In genomic region chr5:177325868-177326381, GRCh38 we compare ENCODE assay signal across 12 cellular contexts. TPM values are rescaled to one million over a fixed set of nuclear protein-coding genes. Genes with fewer than 3 reads are reported as not detected.
DNase-seq lines count a peak whose midpoint lies in the region; ATAC-seq, FAIRE-seq and TF ChIP-seq lines count a peak whose summit lies in the region.
"Had no signal": no experiment of that assay in that cellular context is flagged by ENCODE, and none has a peak within 500 bp of the region (broad histone marks: within the 10 kb centered on the region; RNA-seq: fewer than 3 reads in every experiment).

No MANE protein-coding gene starts in this region.

- H3K36me3 Mint-ChIP-seq in astrocyte (ENCODE audit: low read depth, unreplicated experiment) (peaks cover 15% of the 10 kb centered on the region), mesothelial cell of epicardium (peaks cover 11% of the 10 kb centered on the region)

- H3K4me3 Mint-ChIP-seq in astrocyte (ENCODE audit: unreplicated experiment): peak overlapping the region; percentile 4
- H3K4me3 Mint-ChIP-seq in mesothelial cell of epicardium: no peak overlapping the region

- H2AFZ ChIP-seq in GM23248: no peak overlapping the region
- H2AFZ ChIP-seq in astrocyte (ENCODE audit: low read depth, low read length): no peak overlapping the region
- H2AFZ ChIP-seq: parathyroid adenoma had no signal

- peaks cover 21% of the 10 kb centered on the region for H3K4me1 ChIP-seq in GM23248 (ENCODE audit: insufficient read depth)
- peaks cover 21% of the 10 kb centered on the region for H3K4me1 ChIP-seq in astrocyte (ENCODE audit: insufficient read depth, low read length)
- H3K4me1 ChIP-seq in mesodermal cell (ENCODE audit: control insufficient read depth, insufficient read depth, low read length, poor library complexity, severe bottlenecking): peaks cover 10% of the 10 kb centered on the region
- H3K4me1 ChIP-seq: parathyroid adenoma had no signal

- FAIRE-seq in astrocyte (lab: Jason Lieb, UNC) (no peak), GM19239 (lab: Jason Lieb, UNC) (no peak)

- no peaks in the 10 kb centered on the region for H3K9me2 ChIP-seq in GM23248 (ENCODE audit: insufficient read depth)

- peak overlapping the region; percentile 76 for H3K27ac Mint-ChIP-seq in astrocyte (ENCODE audit: unreplicated experiment)
- no peak overlapping the region for H3K27ac Mint-ChIP-seq in mesothelial cell of epicardium

- ATAC-seq in GM18868 (IDR thresholded peaks at IDR 0.05; ENCODE audit: unreplicated experiment): no peak

- H3F3A ChIP-seq in GM23248 (ENCODE audit: insufficient read depth): peaks cover 17% of the 10 kb centered on the region; the same call in 1 of the 2 replicates

- TF ChIP-seq CTCF in astrocyte (IDR thresholded peaks at IDR 0.05; ENCODE audit: insufficient read depth, low read depth, low read length): no peak
- no peak for TF ChIP-seq CTCF in mesothelial cell of epicardium (IDR thresholded peaks at IDR 0.05; ENCODE audit: unreplicated experiment)

- peaks cover 17% of the 10 kb centered on the region for H3K4me1 Mint-ChIP-seq in astrocyte (ENCODE audit: low read depth, unreplicated experiment)
- no peaks in the 10 kb centered on the region for H3K4me1 Mint-ChIP-seq in mesothelial cell of epicardium

- H3K9me3 ChIP-seq in GM23248 (ENCODE audit: low read depth) (no peaks in the 10 kb centered on the region), astrocyte (ENCODE audit: insufficient read depth, low read depth, low read length) (no peaks in the 10 kb centered on the region), mesodermal cell (ENCODE audit: control insufficient read depth, low read length) (no peaks in the 10 kb centered on the region)

- H4K20me1 ChIP-seq in GM23248 (ENCODE audit: insufficient read depth) (no peaks in the 10 kb centered on the region), astrocyte (ENCODE audit: insufficient read depth, low read length) (peaks cover 23% of the 10 kb centered on the region)

- H3K9ac ChIP-seq in GM23248: 0 out of 2 replicates have a peak overlapping the region, but pooled peaks have one; percentile 2
- H3K9ac ChIP-seq in astrocyte (ENCODE audit: low read length): no peak overlapping the region
- H3K9ac ChIP-seq: parathyroid adenoma had no signal

- H3K9me3 Mint-ChIP-seq in astrocyte (ENCODE audit: unreplicated experiment) (no peaks in the 10 kb centered on the region), mesothelial cell of epicardium (no peaks in the 10 kb centered on the region)

- WGBS in GM23248 (ENCODE audit: low coverage in 1 of 2, low lambda C conversion rate in 2 of 2, missing lambda C conversion rate in 2 of 2), 2 experiments: 4 to 5% methylated on average over 1 of the region's 1 CpG
- WGBS in mesodermal cell (ENCODE audit: insufficient coverage in 2 of 2), 2 experiments: 44 to 50% methylated on average over 1 of the region's 1 CpG

- H3K4me2 ChIP-seq in GM23248 (ENCODE audit: unreplicated experiment): peak overlapping the region; percentile 11
- H3K4me2 ChIP-seq in astrocyte (ENCODE audit: low read length): peak overlapping the region; percentile 35

- 0 out of 2 replicates have a peak overlapping the region, but pooled peaks have one; percentile 1 for H3K27ac ChIP-seq in GM23248
- H3K27ac ChIP-seq in astrocyte (ENCODE audit: low read depth, low read length): no peak overlapping the region
- peak overlapping the region; percentile 64 for H3K27ac ChIP-seq in mesodermal cell (ENCODE audit: low read depth, low read length, severe bottlenecking)
- H3K27ac ChIP-seq: parathyroid adenoma had no signal

- H3K36me3 ChIP-seq in GM23248 (ENCODE audit: low read depth) (no peaks in the 10 kb centered on the region; the same call in 1 of the 2 replicates), astrocyte (ENCODE audit: insufficient read depth, low read length) (peaks cover 1% of the 10 kb centered on the region), mesodermal cell (ENCODE audit: control insufficient read depth, insufficient read depth, low read length) (peaks cover 33% of the 10 kb centered on the region)

- in situ Hi-C loops in GM23248 (cut with MboI): no loop called here

- H3K79me2 ChIP-seq in GM23248 (ENCODE audit: insufficient read depth) (no peaks in the 10 kb centered on the region; the same call in 1 of the 2 replicates), astrocyte (ENCODE audit: insufficient read depth, low read length) (no peaks in the 10 kb centered on the region)

- H3K27me3 ChIP-seq in GM23248 (replicated peaks; ENCODE audit: insufficient read depth) (no peaks in the 10 kb centered on the region), astrocyte (ENCODE audit: insufficient read depth, low read length) (no peaks in the 10 kb centered on the region)

- DNase-seq in GM23248 (peak; percentile 23), astrocyte (ENCODE audit: low read depth) (no peak), GM19239 (ENCODE audit: insufficient read length, low spot score) (no peak), mesothelial cell of epicardium (ENCODE audit: low spot score in 2 of 2, unreplicated experiment in 2 of 2) (no peak)
- DNase-seq: activated CD4-positive, alpha-beta T cell treated with anti-CD3 and anti-CD28 coated beads, Interleukin-2, amount 50 U/mL, for 1 hour; activated gamma-delta T cell treated with Interleukin-2 at 50 U/mL for 16 hours; cerebellar nuclear complex; GDM1; kidney glomerular epithelial cell had no signal

- no peaks in the 10 kb centered on the region for H3K27me3 Mint-ChIP-seq in astrocyte (ENCODE audit: low read depth, unreplicated experiment)
- no peaks in the 10 kb centered on the region for H3K27me3 Mint-ChIP-seq in mesothelial cell of epicardium (ENCODE audit: low read depth)

- no peak overlapping the region for H3K4me3 ChIP-seq in GM23248
- no peak overlapping the region for H3K4me3 ChIP-seq in astrocyte (ENCODE audit: insufficient read depth, low read depth, low read length)
- H3K4me3 ChIP-seq in mesodermal cell (ENCODE audit: extremely low read depth, insufficient read depth, low read length, poor library complexity, severe bottlenecking): no peak overlapping the region

RNA-seq across cellular contexts. Expression of gene MXD3, which starts 14.2 kb away (rescaled TPM):
- 7.8 and 23.0 TPM in 2 replicates for total RNA-seq in GM23248 (2014; rRNA removed; shearing (Covaris generic))
- polyA plus RNA-seq in GM23248 (2016; fragmentation: Nextera tagmentation; extraction: Ambion mirVana): 6.1 and 6.5 TPM in 2 replicates
- 2.3 and 2.8 TPM in 2 replicates for total RNA-seq in astrocyte
- 27.3 TPM for polyA plus RNA-seq in mesodermal cell (2013, experiment 1 of 2)
- 25.9 TPM for polyA plus RNA-seq in mesodermal cell (2013, experiment 2 of 2)
- 18.4 to 19.8 TPM (median 19.2 TPM) in 3 replicates for total RNA-seq in mesothelial cell of epicardium

RNA-seq across cellular contexts. Expression of gene PRELID1, which starts 22.3 kb away (rescaled TPM):
- 184 and 212 TPM in 2 replicates for total RNA-seq in GM23248 (2014; rRNA removed; shearing (Covaris generic))
- polyA plus RNA-seq in GM23248 (2016; fragmentation: Nextera tagmentation; extraction: Ambion mirVana): 253 and 255 TPM in 2 replicates
- 178 and 196 TPM in 2 replicates for total RNA-seq in astrocyte
- 207 TPM for polyA plus RNA-seq in mesodermal cell (2013, experiment 1 of 2)
- 180 TPM for polyA plus RNA-seq in mesodermal cell (2013, experiment 2 of 2)
- total RNA-seq in mesothelial cell of epicardium: 80.5 to 89.8 TPM (median 81.2 TPM) in 3 replicates

RNA-seq across cellular contexts. Expression of gene RAB24, which starts 22.4 kb away (rescaled TPM):
- 31.5 and 35.9 TPM in 2 replicates for total RNA-seq in GM23248 (2014; rRNA removed; shearing (Covaris generic))
- 26.6 and 28.9 TPM in 2 replicates for polyA plus RNA-seq in GM23248 (2016; fragmentation: Nextera tagmentation; extraction: Ambion mirVana)
- 31.7 and 36.4 TPM in 2 replicates for total RNA-seq in astrocyte
- 19.8 TPM for polyA plus RNA-seq in mesodermal cell (2013, experiment 1 of 2)
- polyA plus RNA-seq in mesodermal cell (2013, experiment 2 of 2): 17.9 TPM
- 28.3 to 31.8 TPM (median 30.3 TPM) in 3 replicates for total RNA-seq in mesothelial cell of epicardium

RNA-seq across cellular contexts. Expression of gene LMAN2, which starts 25.5 kb away (rescaled TPM):
- total RNA-seq in GM23248 (2014; rRNA removed; shearing (Covaris generic)): 313 and 389 TPM in 2 replicates
- polyA plus RNA-seq in GM23248 (2016; fragmentation: Nextera tagmentation; extraction: Ambion mirVana): 303 and 313 TPM in 2 replicates
- total RNA-seq in astrocyte (103 and 106 TPM in 2 replicates), mesothelial cell of epicardium (85.4 to 87.2 TPM (median 87.0 TPM) in 3 replicates)
- 200 TPM for polyA plus RNA-seq in mesodermal cell (2013, experiment 1 of 2)
- polyA plus RNA-seq in mesodermal cell (2013, experiment 2 of 2): 172 TPM

RNA-seq across cellular contexts. Expression of gene RGS14, which starts 31.8 kb away (rescaled TPM):
- total RNA-seq in GM23248 (2014; rRNA removed; shearing (Covaris generic)): 4.3 and 6.4 TPM in 2 replicates
- polyA plus RNA-seq in GM23248 (2016; fragmentation: Nextera tagmentation; extraction: Ambion mirVana): 2.2 and 2.5 TPM in 2 replicates
- total RNA-seq in astrocyte (7.8 and 11.3 TPM in 2 replicates), mesothelial cell of epicardium (13.5 to 16.1 TPM (median 14.1 TPM) in 3 replicates)
- polyA plus RNA-seq in mesodermal cell (2013, experiment 1 of 2): 23.0 TPM
- 16.1 TPM for polyA plus RNA-seq in mesodermal cell (2013, experiment 2 of 2)
